Comparison of ENCODE assay signal across 8 cellular contexts in genomic region chr3:12796171-12797123, GRCh38. TPM values are rescaled to one million over a fixed set of nuclear protein-coding genes. Genes with fewer than 3 reads are reported as not detected.
A peak's percentile ranks its signal among the peaks of the same experiment; 100 is the strongest.
DNase-seq lines count a peak whose midpoint lies in the region; ATAC-seq and TF ChIP-seq lines count a peak whose summit lies in the region.

Gene CAND2, plus strand, starts transcription at chr3:12796680. Its CDS starts 41 bp downstream, at chr3:12796721.

- peak within 1 kb of the TSS; percentile 84 for H3K27ac ChIP-seq in BLaER1
- peak within 1 kb of the TSS; percentile 34 for H3K27ac ChIP-seq in WERI-Rb-1
- H3K27ac ChIP-seq in cingulate gyrus (ENCODE audit: low read depth, low read length), result peak within 1 kb of the TSS; percentile 73

- 0 out of 2 replicates have a peak, but pooled peaks cover 8% of the 10 kb centered on the region for H4K20me1 ChIP-seq in BLaER1

- H3K36me3 ChIP-seq in BLaER1 (no peaks in the 10 kb centered on the region), WERI-Rb-1 (no peaks in the 10 kb centered on the region), kidney epithelial cell (ENCODE audit: control insufficient read depth, insufficient read depth, low read length) (no peaks in the 10 kb centered on the region)

- TF ChIP-seq CTCF in WERI-Rb-1 (IDR thresholded peaks at IDR 0.05; ENCODE audit: low read depth, low read length) (no peak), kidney epithelial cell (IDR thresholded peaks at IDR 0.05; ENCODE audit: insufficient read depth, low read length, poor library complexity, severe bottlenecking) (no peak)

- ATAC-seq in GM21423 (IDR thresholded peaks at IDR 0.05; ENCODE audit: unreplicated experiment), result no peak

- H3K9me3 ChIP-seq in BLaER1 (no peaks in the 10 kb centered on the region), WERI-Rb-1 (ENCODE audit: severe bottlenecking) (no peaks in the 10 kb centered on the region)

- peak within 1 kb of the TSS; percentile 75 for H3K4me3 ChIP-seq in BLaER1
- H3K4me3 ChIP-seq in WERI-Rb-1 (ENCODE audit: low read depth, low read length), result peak within 1 kb of the TSS; percentile 54
- H3K4me3 ChIP-seq in kidney epithelial cell (ENCODE audit: low read depth, low read length), result peak within 1 kb of the TSS; percentile 43

- H3K9ac ChIP-seq in BLaER1, result peak within 1 kb of the TSS; percentile 79

- peak; percentile 65 for DNase-seq in HuH-7 (ENCODE audit: low spot score)
- DNase-seq in WERI-Rb-1, result peak; percentile 66
- DNase-seq in kidney epithelial cell (ENCODE audit: low read depth), result no peak
- peak; percentile 15 to 29 for DNase-seq in stimulated activated CD4-positive, alpha-beta T cell treated with anti-CD3 and anti-CD28 coated beads, Interleukin-1b, Interleukin-23, amount 100 ng/mL, for 4 hours (ENCODE audit: low read depth in 2 of 2)
- DNase-seq in RKO (ENCODE audit: low spot score), result no peak

- H3K4me1 ChIP-seq in BLaER1, result peaks cover 38% of the 10 kb centered on the region

- H3K27me3 ChIP-seq in BLaER1 (no peaks in the 10 kb centered on the region), WERI-Rb-1 (ENCODE audit: insufficient read depth, low read depth, severe bottlenecking) (no peaks in the 10 kb centered on the region), kidney epithelial cell (ENCODE audit: control insufficient read depth, insufficient read depth, low read length) (no peaks in the 10 kb centered on the region)

- H3K4me2 ChIP-seq in BLaER1, result peak within 1 kb of the TSS; percentile 97

RNA-seq across cellular contexts. Expression of gene CAND2, which starts in this region (rescaled TPM):
- 1.4 and 2.6 TPM in 2 replicates for total RNA-seq in kidney epithelial cell

Comparison
In these comparisons a context has a peak if more than half of its experiments do, and no peak if none do; other contexts are left out.
1. H3K27ac ChIP-seq: peak in every context shown above with its lines; median percentile 84 in BLaER1; 73 in cingulate gyrus; 34 in WERI-Rb-1.
2. DNase-seq: peak in HuH-7 (single experiment), WERI-Rb-1 (single experiment) and stimulated activated CD4-positive, alpha-beta T cell treated with anti-CD3 and anti-CD28 coated beads, Interleukin-1b, Interleukin-23, amount 100 ng/mL, for 4 hours (2 of 2); none in kidney epithelial cell (single experiment) and RKO (single experiment).
3. Peak in every context shown above with its lines, with median percentiles within 50 percentile points of each other: H3K4me3 ChIP-seq.